Comparison of ENCODE assay signal across 21 cellular contexts in genomic region chr19:18065173-18065495, GRCh38. TPM values are rescaled to one million over a fixed set of nuclear protein-coding genes. Genes with fewer than 3 reads are reported as not detected.
"Had no signal": no experiment of that assay in that cellular context is flagged by ENCODE, and none has a peak within 500 bp of the region (broad histone marks: within the 10 kb centered on the region; RNA-seq: fewer than 3 reads in every experiment).

No MANE protein-coding gene starts in this region.

- H3K36me3 ChIP-seq: WERI-Rb-1 had no signal

- ATAC-seq: activated CD4-positive, alpha-beta T cell treated with anti-CD3 and anti-CD28 coated beads for 36 hours; activated T-helper 17 cell treated with anti-CD3 and anti-CD28 coated beads, Interleukin-2, amount 50 U/mL, for 72 hours had no signal

- H3K27ac Mint-ChIP-seq: activated CD4-positive, alpha-beta memory T cell treated with anti-CD3 and anti-CD28 coated beads, Interleukin-2, amount 10 ng/mL, durations not matched to agents 7 days and 5 days; activated CD4-positive, alpha-beta T cell treated with anti-CD3 and anti-CD28 coated beads for 36 hours; activated naive CD4-positive, alpha-beta T cell treated with anti-CD3 and anti-CD28 coated beads for 36 hours; activated naive CD8-positive, alpha-beta T cell; activated T-helper 17 cell treated with anti-CD3 and anti-CD28 coated beads, Interleukin-2, amount 50 U/mL, for 72 hours; T-helper 1 cell treated with Interleukin-12 subunit alpha and Interleukin-12 subunit beta and Interleukin-4 antibody, amounts not matched to agents 30 μg/mL and 1 μg/mL, for 36 hours had no signal

- H3K4me3 Mint-ChIP-seq: activated CD4-positive, alpha-beta memory T cell treated with anti-CD3 and anti-CD28 coated beads, Interleukin-2, amount 10 ng/mL, durations not matched to agents 7 days and 5 days; activated CD4-positive, alpha-beta T cell treated with anti-CD3 and anti-CD28 coated beads for 36 hours; activated naive CD4-positive, alpha-beta T cell treated with anti-CD3 and anti-CD28 coated beads for 36 hours; activated naive CD8-positive, alpha-beta T cell; activated T-helper 17 cell treated with anti-CD3 and anti-CD28 coated beads, Interleukin-2, amount 50 U/mL, for 72 hours; brain; T-helper 1 cell treated with Interleukin-12 subunit alpha and Interleukin-12 subunit beta and Interleukin-4 antibody, amounts not matched to agents 30 μg/mL and 1 μg/mL, for 36 hours had no signal

- H3K27ac ChIP-seq: WERI-Rb-1 had no signal

- DNase-seq: activated CD4-positive, alpha-beta memory T cell treated with anti-CD3 and anti-CD28 coated beads, Interleukin-2, amount 10 ng/mL, durations not matched to agents 7 days and 5 days; activated CD4-positive, alpha-beta T cell treated with anti-CD3 and anti-CD28 coated beads for 36 hours; activated CD4-positive, alpha-beta T cell treated with anti-CD3 and anti-CD28 coated beads, Interleukin-2, amount 50 U/mL, for 1 hour; activated gamma-delta T cell; activated naive CD4-positive, alpha-beta T cell treated with anti-CD3 and anti-CD28 coated beads for 36 hours; activated T-cell treated with anti-CD3 and anti-CD28 coated beads for 4 hours; activated T-cell treated with anti-CD3 and anti-CD28 coated beads, Interleukin-2, amount 50 U/mL, for 48 hours; amygdala; cerebellar nuclear complex; NCI-H1105; NCI-H1694 treated with DMSO at 0.1 percent for 48 hours; NCI-H2081; WERI-Rb-1 had no signal

- H3K4me1 Mint-ChIP-seq: activated CD4-positive, alpha-beta T cell treated with anti-CD3 and anti-CD28 coated beads for 36 hours; activated T-helper 17 cell treated with anti-CD3 and anti-CD28 coated beads, Interleukin-2, amount 50 U/mL, for 72 hours had no signal

- H3K36me3 Mint-ChIP-seq: brain had no signal

- FAIRE-seq: astrocyte, colon had no signal

- H3K9me3 Mint-ChIP-seq: activated CD4-positive, alpha-beta memory T cell treated with anti-CD3 and anti-CD28 coated beads, Interleukin-2, amount 10 ng/mL, durations not matched to agents 7 days and 5 days; activated naive CD4-positive, alpha-beta T cell treated with anti-CD3 and anti-CD28 coated beads for 36 hours; activated T-helper 17 cell treated with anti-CD3 and anti-CD28 coated beads, Interleukin-2, amount 50 U/mL, for 72 hours; T-helper 1 cell treated with Interleukin-12 subunit alpha and Interleukin-12 subunit beta and Interleukin-4 antibody, amounts not matched to agents 30 μg/mL and 1 μg/mL, for 36 hours had no signal

RNA-seq across cellular contexts. Expression of gene IL12RB1, which starts 21.6 kb away (rescaled TPM):
- total RNA-seq: MCF 10A, SK-MEL-5 had no signal
